6 cellular contexts compared by ENCODE assay signal in the genomic region with DNA sequence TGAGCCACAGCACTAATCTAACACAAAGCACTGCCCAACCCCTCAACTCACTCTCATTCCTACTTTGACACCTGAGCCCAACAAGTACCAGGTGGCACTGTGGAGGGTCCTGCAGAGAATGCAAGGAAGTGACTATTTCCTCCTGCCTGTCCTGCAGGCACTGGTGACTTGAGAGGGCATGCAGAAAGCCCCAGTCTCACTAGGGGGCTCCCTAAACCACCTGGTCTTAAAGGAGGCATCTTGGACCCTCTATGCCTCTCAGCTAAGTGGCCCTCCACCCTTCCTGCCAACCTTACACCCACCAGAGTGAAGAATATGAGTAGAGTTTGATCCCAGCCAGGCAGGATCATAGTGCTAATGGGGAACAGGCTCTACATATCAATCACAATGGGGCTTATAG. TPM values are rescaled to one million over a fixed set of nuclear protein-coding genes. Genes with fewer than 3 reads are reported as not detected.
DNase-seq lines count a peak whose midpoint lies in the region; ATAC-seq and TF ChIP-seq lines count a peak whose summit lies in the region.

No MANE protein-coding gene starts in this region.

- intact Hi-C loops in natural killer cell (cut with micrococcal nuclease) (no loop called here), testis (cut with DNase I; ENCODE audit: low total_unique reads) (no loop called here)

- H3K27me3 ChIP-seq in testis, result no peaks in the 10 kb centered on the region

- peak; percentile 37 for DNase-seq in natural killer cell treated with Interleukin-12 subunit alpha and Interleukin-12 subunit beta and Interleukin-15 and Interleukin-18, amount 100 ng/mL, for 72 hours (ENCODE audit: low spot score)
- DNase-seq in natural killer cell (no peak), astrocyte of the cerebellum (ENCODE audit: low read depth) (no peak), testis (peak; percentile 26), cerebellum (ENCODE audit: low spot score) (no peak), ecto neural progenitor cell (ENCODE audit: low spot score) (no peak)

- no peaks in the 10 kb centered on the region for H3K36me3 ChIP-seq in testis (ENCODE audit: low read depth, missing control alignments)

- no peak overlapping the region for H3K27ac Mint-ChIP-seq in natural killer cell treated with Interleukin-12 subunit alpha and Interleukin-12 subunit beta and Interleukin-15 and Interleukin-18, amount 100 ng/mL, for 72 hours
- H3K27ac Mint-ChIP-seq in natural killer cell, result no peak overlapping the region

- no peak for ATAC-seq in natural killer cell treated with Interleukin-12 subunit alpha and Interleukin-12 subunit beta and Interleukin-15 and Interleukin-18, amount 100 ng/mL, for 72 hours
- no peak for ATAC-seq in natural killer cell

- H3K27ac ChIP-seq in testis, result no peak overlapping the region

- H3K4me3 ChIP-seq in astrocyte of the cerebellum (ENCODE audit: low read depth, low read length) (no peak overlapping the region), testis (no peak overlapping the region)

- H3K9me3 Mint-ChIP-seq in natural killer cell treated with Interleukin-12 subunit alpha and Interleukin-12 subunit beta and Interleukin-15 and Interleukin-18, amount 100 ng/mL, for 72 hours, result no peaks in the 10 kb centered on the region
- no peaks in the 10 kb centered on the region for H3K9me3 Mint-ChIP-seq in natural killer cell

- in situ Hi-C loops in astrocyte of the cerebellum (cut with HindIII; ENCODE audit: low sequenced_read_pairs), result no loop called here

- H3K4me3 Mint-ChIP-seq in natural killer cell treated with Interleukin-12 subunit alpha and Interleukin-12 subunit beta and Interleukin-15 and Interleukin-18, amount 100 ng/mL, for 72 hours, result no peak overlapping the region
- H3K4me3 Mint-ChIP-seq in natural killer cell, result no peak overlapping the region

- no peak for TF ChIP-seq POLR2A in testis (IDR thresholded peaks at IDR 0.05)

- H3K36me3 Mint-ChIP-seq in natural killer cell treated with Interleukin-12 subunit alpha and Interleukin-12 subunit beta and Interleukin-15 and Interleukin-18, amount 100 ng/mL, for 72 hours, result no peaks in the 10 kb centered on the region
- H3K36me3 Mint-ChIP-seq in natural killer cell, result no peaks in the 10 kb centered on the region

- H3K4me1 ChIP-seq in testis, result peaks cover 3% of the 10 kb centered on the region

- H3K9me3 ChIP-seq in testis, result no peaks in the 10 kb centered on the region

- no peaks in the 10 kb centered on the region for H3K27me3 Mint-ChIP-seq in natural killer cell treated with Interleukin-12 subunit alpha and Interleukin-12 subunit beta and Interleukin-15 and Interleukin-18, amount 100 ng/mL, for 72 hours
- no peaks in the 10 kb centered on the region for H3K27me3 Mint-ChIP-seq in natural killer cell (ENCODE audit: low read depth in 2 of 2)

- peaks cover 0 to 2% of the 10 kb centered on the region in 2 donors for H3K4me1 Mint-ChIP-seq in natural killer cell treated with Interleukin-12 subunit alpha and Interleukin-12 subunit beta and Interleukin-15 and Interleukin-18, amount 100 ng/mL, for 72 hours (ENCODE audit: low read depth in 2 of 2)
- no peaks in the 10 kb centered on the region for H3K4me1 Mint-ChIP-seq in natural killer cell

- no peak for TF ChIP-seq CTCF in natural killer cell (IDR thresholded peaks at IDR 0.05)
- TF ChIP-seq CTCF in astrocyte of the cerebellum (IDR thresholded peaks at IDR 0.05; ENCODE audit: low read depth, low read length, missing control alignments), result peak; percentile 52
- TF ChIP-seq CTCF in testis (IDR thresholded peaks at IDR 0.05), result no peak

RNA-seq across cellular contexts. Expression of gene TRAIP, which starts 15.2 kb away (rescaled TPM):
- total RNA-seq in natural killer cell treated with Interleukin-12 subunit alpha and Interleukin-12 subunit beta and Interleukin-15 and Interleukin-18, amount 100 ng/mL, for 72 hours, result 10 to 100 TPM; 14.0 to 44.0 TPM
- total RNA-seq in natural killer cell (1 to 10 TPM; 3.3 to 6.2 (median 4.0) TPM), testis (10 to 100 TPM; 15.8 to 21.3 TPM), cerebellum (6.4 TPM)
- polyA plus RNA-seq in testis (ENCODE audit: insufficient read depth, low read depth, low replicate concordance), result 16.0 TPM

RNA-seq across cellular contexts. Expression of gene UBA7, which starts 27.4 kb away (rescaled TPM):
- total RNA-seq in natural killer cell treated with Interleukin-12 subunit alpha and Interleukin-12 subunit beta and Interleukin-15 and Interleukin-18, amount 100 ng/mL, for 72 hours, result 100 to 1,000 TPM in 1 of 2 donors, 10 to 100 TPM in 1; 89.5 to 105 TPM
- 100 to 1,000 TPM; 283 to 358 (median 336) TPM for total RNA-seq in natural killer cell
- total RNA-seq in testis, result 10 to 100 TPM; 34.0 to 49.7 TPM
- polyA plus RNA-seq in testis (ENCODE audit: insufficient read depth, low read depth, low replicate concordance), result 27.2 TPM
- total RNA-seq in cerebellum, result 5.7 TPM

RNA-seq across cellular contexts. Expression of gene CAMKV, which starts 28.6 kb away (rescaled TPM):
- not detected for total RNA-seq in natural killer cell treated with Interleukin-12 subunit alpha and Interleukin-12 subunit beta and Interleukin-15 and Interleukin-18, amount 100 ng/mL, for 72 hours
- not detected for total RNA-seq in natural killer cell
- total RNA-seq in testis, result 1 to 10 TPM; 1.2 to 2.3 TPM
- 4.0 TPM for polyA plus RNA-seq in testis (ENCODE audit: insufficient read depth, low read depth, low replicate concordance)
- 25.9 TPM for total RNA-seq in cerebellum

RNA-seq across cellular contexts. Expression of gene INKA1, which starts 38.1 kb away (rescaled TPM):
- total RNA-seq in natural killer cell treated with Interleukin-12 subunit alpha and Interleukin-12 subunit beta and Interleukin-15 and Interleukin-18, amount 100 ng/mL, for 72 hours, result under 1 TPM in 1 of 2 donors, not detected in 1; 0.64 TPM
- total RNA-seq in natural killer cell (under 1 TPM in 2 of 3 donors, not detected in 1; 0.52 to 0.83 TPM), testis (1 to 10 TPM; 5.1 to 6.3 TPM), cerebellum (3.7 TPM)
- polyA plus RNA-seq in testis (ENCODE audit: insufficient read depth, low read depth, low replicate concordance), result 4.0 TPM

RNA-seq across cellular contexts. Expression of gene CDHR4, which starts 41.5 kb away (rescaled TPM):
- not detected for total RNA-seq in natural killer cell treated with Interleukin-12 subunit alpha and Interleukin-12 subunit beta and Interleukin-15 and Interleukin-18, amount 100 ng/mL, for 72 hours
- under 1 TPM in 1 of 3 donors, not detected in 2; 0.30 TPM for total RNA-seq in natural killer cell
- 1 to 10 TPM; 5.5 to 5.9 TPM for total RNA-seq in testis
- 11.7 TPM for polyA plus RNA-seq in testis (ENCODE audit: insufficient read depth, low read depth, low replicate concordance)
- total RNA-seq in cerebellum, result not detected

Comparison
In these comparisons a context has a peak if more than half of its experiments do, and no peak if none do; other contexts are left out.
1. DNase-seq: peak in natural killer cell treated with Interleukin-12 subunit alpha and Interleukin-12 subunit beta and Interleukin-15 and Interleukin-18, amount 100 ng/mL, for 72 hours (single experiment) and testis (single experiment); none in natural killer cell (single experiment), astrocyte of the cerebellum (single experiment), cerebellum (single experiment) and ecto neural progenitor cell (single experiment).